10 cellular contexts compared by ENCODE assay signal in genomic region chr2:55887906-55888625, GRCh38. TPM values are rescaled to one million over a fixed set of nuclear protein-coding genes. Genes with fewer than 3 reads are reported as not detected.
A peak's percentile ranks its signal among the peaks of the same experiment; 100 is the strongest.
DNase-seq lines count a peak whose midpoint lies in the region; ATAC-seq, FAIRE-seq and TF ChIP-seq lines count a peak whose summit lies in the region.
"Had no signal": no experiment of that assay in that cellular context is flagged by ENCODE, and none has a peak within 500 bp of the region (broad histone marks: within the 10 kb centered on the region; RNA-seq: fewer than 3 reads in every experiment).

No MANE protein-coding gene starts in this region.

- H3K4me2 ChIP-seq in K562 (ENCODE audit: insufficient read depth, low read length), result no peak overlapping the region
- H3K4me2 ChIP-seq: neural progenitor cell had no signal

- in situ Hi-C loops in K562 (cut with MboI), result no loop called here

- 2% methylated on average over 7 of the region's 7 CpGs for WGBS in K562 (ENCODE audit: insufficient coverage, low coverage, missing lambda C conversion rate)
- WGBS in right lobe of liver (ENCODE audit: insufficient coverage, low coverage, low lambda C conversion rate, missing lambda C conversion rate), result 74% methylated on average over 7 of the region's 7 CpGs

- H3K79me2 ChIP-seq in K562 (ENCODE audit: control insufficient read depth, insufficient read depth, low read length), result no peaks in the 10 kb centered on the region

- peak; percentile 63 for DNase-seq in A673 (ENCODE audit: low spot score)
- peak; percentile 78 for DNase-seq in HT1080 (ENCODE audit: low read depth)
- no peak for DNase-seq in K562 (ENCODE audit: extremely low read depth in 1 of 4, low spot score in 3 of 4)
- DNase-seq in kidney epithelial cell (ENCODE audit: low read depth), result peak; percentile 52
- no peak for DNase-seq in NCI-H345 (lab: John Stamatoyannopoulos, UW)
- no peak for DNase-seq in right lobe of liver
- DNase-seq in retina, result no peak
- DNase-seq: stimulated activated CD4-positive, alpha-beta T cell treated with anti-CD3 and anti-CD28 coated beads, Interleukin-2, amount 100 ng/mL, for 48 hours had no signal

- TF ChIP-seq RAD21 in K562 (CRISPR knock-in tag; conservative IDR thresholded peaks at IDR 0.05 in 1 of 2, IDR thresholded peaks at IDR 0.05 in 1 of 2), result no peak

- H3K9me3 ChIP-seq in A673 (ENCODE audit: low read depth, low read length, poor library complexity, severe bottlenecking) (no peaks in the 10 kb centered on the region), K562 (replicated peaks; ENCODE audit: control insufficient read depth, insufficient read depth, low read depth, low read length) (no peaks in the 10 kb centered on the region), right lobe of liver (no peaks in the 10 kb centered on the region)

- POLR2A ChIA-PET in A673 (lab: Charles Lee; ENCODE audit: low non-redundant PET) (interaction anchor here (0.7 kb wide), 1 partner anchor 1570 kb away, joined by 22 read pairs; no protein-coding TSS in a partner anchor), K562 (lab: Yijun Ruan, JAX) (interaction anchor here (0.8 kb wide), 1 partner anchor 410 kb away, joined by 4 read pairs; no protein-coding TSS in a partner anchor)

- no peak for FAIRE-seq in K562 (lab: Jason Lieb, UNC)

- H3K4me3 ChIP-seq in A673 (ENCODE audit: low read depth, low read length, poor library complexity, severe bottlenecking) (no peak overlapping the region), K562 (no peak overlapping the region), kidney epithelial cell (ENCODE audit: low read depth, low read length) (no peak overlapping the region), right lobe of liver (no peak overlapping the region)
- H3K4me3 ChIP-seq: neural progenitor cell had no signal

- TF ChIP-seq CTCF in A673 (conservative IDR thresholded peaks at IDR 0.05; ENCODE audit: low read depth, low read length), result no peak
- TF ChIP-seq CTCF in K562 (IDR thresholded peaks at IDR 0.05 in 2 of 3, conservative IDR thresholded peaks at IDR 0.05 in 1 of 3; ENCODE audit: insufficient read depth in 2 of 3, low read depth in 1 of 3, low read length in 3 of 3), result no peak
- no peak for TF ChIP-seq CTCF in kidney epithelial cell (IDR thresholded peaks at IDR 0.05; ENCODE audit: insufficient read depth, low read length, poor library complexity, severe bottlenecking)
- TF ChIP-seq CTCF in right lobe of liver (IDR thresholded peaks at IDR 0.05), result no peak

- no peak overlapping the region for H2AFZ ChIP-seq in K562 (ENCODE audit: low read depth, low read length)
- H2AFZ ChIP-seq: neural progenitor cell had no signal

- H3K4me1 ChIP-seq in A673 (ENCODE audit: insufficient read depth, low read length, poor library complexity, severe bottlenecking) (peaks cover 69% of the 10 kb centered on the region), K562 (replicated peaks in 1 of 2; ENCODE audit: control insufficient read depth in 2 of 2, insufficient read depth in 2 of 2, low read length in 2 of 2) (peaks cover 0 to 2% of the 10 kb centered on the region in 2 experiments; a peak in 2 of 5 replicates), right lobe of liver (peaks cover 0 to 4% (median 0%) of the 10 kb centered on the region in 4 donors)

- H4K20me1 ChIP-seq in K562 (replicated peaks; ENCODE audit: control insufficient read depth, insufficient read depth, low read length), result no peaks in the 10 kb centered on the region

- no peaks in the 10 kb centered on the region for H3K27me3 ChIP-seq in A673 (replicated peaks; ENCODE audit: insufficient read depth, low read depth, low read length, poor library complexity)
- no peaks in the 10 kb centered on the region for H3K27me3 ChIP-seq in K562 (ENCODE audit: control insufficient read depth in 2 of 2, insufficient read depth in 2 of 2, low read length in 2 of 2)
- no peaks in the 10 kb centered on the region for H3K27me3 ChIP-seq in kidney epithelial cell (ENCODE audit: control insufficient read depth, insufficient read depth, low read length)
- H3K27me3 ChIP-seq in right lobe of liver, result no peaks in the 10 kb centered on the region
- H3K27me3 ChIP-seq: neural progenitor cell had no signal

- no peak for TF ChIP-seq EP300 in K562 (IDR thresholded peaks at IDR 0.05; ENCODE audit: low read length)

- H3K36me3 ChIP-seq in A673 (ENCODE audit: insufficient read depth, low read length, poor library complexity, severe bottlenecking) (no peaks in the 10 kb centered on the region), K562 (ENCODE audit: control insufficient read depth, insufficient read depth, low read length) (no peaks in the 10 kb centered on the region), kidney epithelial cell (ENCODE audit: control insufficient read depth, insufficient read depth, low read length) (no peaks in the 10 kb centered on the region), right lobe of liver (no peaks in the 10 kb centered on the region)
- H3K36me3 ChIP-seq: neural progenitor cell had no signal

- no peak overlapping the region for H3K9ac ChIP-seq in K562 (ENCODE audit: insufficient read depth in 1 of 2, low read depth in 2 of 2, low read length in 2 of 2)
- H3K9ac ChIP-seq: neural progenitor cell had no signal

- no peaks in the 10 kb centered on the region for H3K9me1 ChIP-seq in K562 (ENCODE audit: control insufficient read depth, insufficient read depth, low read length)

- ATAC-seq in K562 (no peak), GM18909 (IDR thresholded peaks at IDR 0.05; ENCODE audit: poor library complexity, unreplicated experiment) (no peak), right lobe of liver (no peak)

- BruUV-seq in A673 (replicated peaks; lab: Mats Ljungman, UMichigan), result no TSS peak
- BruUV-seq in K562 (replicated peaks; lab: Mats Ljungman, UMichigan), result no TSS peak

- TF ChIP-seq POLR2A in K562 (conservative IDR thresholded peaks at IDR 0.05) (no peak), right lobe of liver (IDR thresholded peaks at IDR 0.05) (no peak)

- CTCF ChIA-PET in A673 (lab: Charles Lee) (interaction anchor here (0.7 kb wide), 1 partner anchor 706 kb away, joined by 3 read pairs; no protein-coding TSS in a partner anchor), K562 (lab: Yijun Ruan, JAX; ENCODE audit: low intra/inter-chr PET ratio) (no interaction called here)

- intact Hi-C loops in A673 (cut with micrococcal nuclease; ENCODE audit: unreplicated experiment), result no loop called here
- intact Hi-C loops in K562 (cut with micrococcal nuclease), result no loop called here
- intact Hi-C loops in right lobe of liver (cut with DNase I), result no loop called here

- no peak overlapping the region for H3K27ac ChIP-seq in A673 (ENCODE audit: low read depth, low read length, poor library complexity, severe bottlenecking)
- no peak overlapping the region for H3K27ac ChIP-seq in K562 (ENCODE audit: extremely low read depth, low read depth, low read length)
- H3K27ac ChIP-seq in right lobe of liver, result no peak overlapping the region

TF ChIP-seq in K562, 482 proteins besides CTCF, POLR2A, EP300 and RAD21:
- no peak for TF ChIP-seq MCM5 (IDR thresholded peaks at IDR 0.05; ENCODE audit: low read depth)
- peak; percentile 55 for TF ChIP-seq FOSL1 (tag; conservative IDR thresholded peaks at IDR 0.05)

RNA-seq across cellular contexts. Expression of gene EFEMP1, which starts 35.5 kb away (rescaled TPM):
- total RNA-seq in A673 (2021) (0.15 TPM in 1 of 2 replicates, not detected in the other), K562 (2014; rRNA removed) (0.16 and 0.32 TPM in 2 replicates), K562 (2014; rRNA removed; fragmentation: Illumina TruSeq; extraction: Trizol) (0.19 and 0.22 TPM in 2 replicates), K562 (2015; rRNA removed; fragmentation: Illumina TruSeq; extraction: Trizol) (0.07 and 0.53 TPM in 2 replicates), K562 (2021) (0.82 and 0.83 TPM in 2 replicates), kidney epithelial cell (35.8 and 40.7 TPM in 2 replicates), right lobe of liver (10 to 100 TPM in 3 of 6 experiments, 1 to 10 TPM in 3; 2.4 to 36.8 (median 9.0) TPM)
- total RNA-seq in HT1080 (2014; rRNA removed; shearing (Covaris generic)), result 296 and 336 TPM in 2 replicates
- 550 and 773 TPM in 2 replicates for polyA plus RNA-seq in HT1080 (2015; cell fraction: cytosol; rRNA removed)
- polyA plus RNA-seq in HT1080 (2015; cell fraction: nucleus; rRNA removed), result 1,602 and 1,732 TPM in 2 replicates
- total RNA-seq in K562 (2011; cell fraction: chromatin; rRNA removed; ENCODE audit: low replicate concordance), result 3.1 and 4.1 TPM in 2 replicates
- total RNA-seq in K562 (2011; cell fraction: nucleolus; rRNA removed), result 3.0 and 5.8 TPM in 2 replicates
- 2.4 and 3.3 TPM in 2 replicates for total RNA-seq in K562 (2011; cell fraction: nucleoplasm; rRNA removed)
- polyA plus RNA-seq in K562 (2011; rRNA removed) (0.70 and 6.2 TPM in 2 replicates), K562 (2014; fragmentation: Illumina TruSeq; extraction: Trizol) (0.22 and 0.79 TPM in 2 replicates), K562 (2014; fragmentation: Nextera tagmentation; extraction: Ambion mirVana) (under 1 TPM; 0.15 to 0.22 TPM), K562 (2014; rRNA removed) (0.05 and 0.07 TPM in 2 replicates)
- 1.3 and 4.9 TPM in 2 replicates for polyA plus RNA-seq in K562 (2011; cell fraction: cytosol; rRNA removed)
- 0.53 and 4.8 TPM in 2 replicates for polyA plus RNA-seq in K562 (2011; cell fraction: nucleus; rRNA removed)
- polyA plus RNA-seq in K562 (2012), result 0.35 and 0.42 TPM in 2 replicates
- 2.1 and 10.4 TPM in 2 replicates for polyA minus RNA-seq in K562 (2011; rRNA and poly(A)+ RNA removed)
- polyA minus RNA-seq in K562 (2011; cell fraction: cytosol; rRNA and poly(A)+ RNA removed), result 4.9 TPM in 1 of 2 replicates, not detected in the other
- 1.4 and 3.9 TPM in 2 replicates for polyA minus RNA-seq in K562 (2011; cell fraction: nucleus; rRNA and poly(A)+ RNA removed)

Comparison
In these comparisons a context has a peak if more than half of its experiments do, and no peak if none do; other contexts are left out.
1. DNase-seq: peak in A673 (single experiment), HT1080 (single experiment) and kidney epithelial cell (single experiment); none in K562 (0 of 4), NCI-H345 (single experiment), right lobe of liver (0 of 3) and retina (single experiment).